8 cellular contexts compared by ENCODE assay signal in the genomic region with DNA sequence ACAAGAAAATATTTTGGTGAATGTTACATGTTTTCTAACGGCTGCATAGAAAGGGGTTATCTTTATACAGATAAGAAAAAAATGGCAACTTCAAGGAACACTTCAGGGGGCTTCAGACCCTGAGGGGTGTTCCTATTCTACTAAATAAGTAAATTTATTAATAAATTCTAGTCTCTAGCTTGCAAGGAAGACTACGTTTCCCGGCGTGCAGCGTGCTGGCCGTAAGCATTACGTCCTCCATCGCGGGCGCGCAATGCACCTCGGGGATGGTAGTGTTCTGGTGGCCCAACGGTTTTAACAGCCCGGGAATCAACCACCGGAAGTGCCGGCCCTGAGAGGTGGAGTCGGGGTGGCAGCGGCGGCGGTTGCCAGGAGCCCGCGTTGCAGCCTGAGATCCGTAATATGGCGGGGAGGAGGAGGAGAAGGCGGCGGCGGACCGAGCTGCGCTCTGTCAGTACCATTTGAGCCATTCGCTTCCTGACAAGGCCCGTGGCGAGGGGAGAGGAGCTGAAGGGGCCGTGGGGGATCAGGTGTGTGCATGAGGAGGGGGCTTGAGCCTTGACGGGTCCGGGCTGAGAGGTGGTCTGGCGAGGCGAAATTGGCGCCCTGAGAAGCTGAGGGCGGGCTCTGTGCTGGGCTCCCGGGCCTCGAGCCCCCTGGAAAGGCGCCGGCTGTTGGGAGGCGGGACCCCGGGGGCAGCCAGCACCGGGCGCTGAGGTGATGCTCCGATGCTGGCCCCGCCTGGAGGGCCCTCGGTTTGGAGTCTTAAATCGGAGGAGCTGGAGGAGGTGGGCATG. TPM values are rescaled to one million over a fixed set of nuclear protein-coding genes. Genes with fewer than 3 reads are reported as not detected.
DNase-seq lines count a peak whose midpoint lies in the region; ATAC-seq and TF ChIP-seq lines count a peak whose summit lies in the region.

A gene with protein sequence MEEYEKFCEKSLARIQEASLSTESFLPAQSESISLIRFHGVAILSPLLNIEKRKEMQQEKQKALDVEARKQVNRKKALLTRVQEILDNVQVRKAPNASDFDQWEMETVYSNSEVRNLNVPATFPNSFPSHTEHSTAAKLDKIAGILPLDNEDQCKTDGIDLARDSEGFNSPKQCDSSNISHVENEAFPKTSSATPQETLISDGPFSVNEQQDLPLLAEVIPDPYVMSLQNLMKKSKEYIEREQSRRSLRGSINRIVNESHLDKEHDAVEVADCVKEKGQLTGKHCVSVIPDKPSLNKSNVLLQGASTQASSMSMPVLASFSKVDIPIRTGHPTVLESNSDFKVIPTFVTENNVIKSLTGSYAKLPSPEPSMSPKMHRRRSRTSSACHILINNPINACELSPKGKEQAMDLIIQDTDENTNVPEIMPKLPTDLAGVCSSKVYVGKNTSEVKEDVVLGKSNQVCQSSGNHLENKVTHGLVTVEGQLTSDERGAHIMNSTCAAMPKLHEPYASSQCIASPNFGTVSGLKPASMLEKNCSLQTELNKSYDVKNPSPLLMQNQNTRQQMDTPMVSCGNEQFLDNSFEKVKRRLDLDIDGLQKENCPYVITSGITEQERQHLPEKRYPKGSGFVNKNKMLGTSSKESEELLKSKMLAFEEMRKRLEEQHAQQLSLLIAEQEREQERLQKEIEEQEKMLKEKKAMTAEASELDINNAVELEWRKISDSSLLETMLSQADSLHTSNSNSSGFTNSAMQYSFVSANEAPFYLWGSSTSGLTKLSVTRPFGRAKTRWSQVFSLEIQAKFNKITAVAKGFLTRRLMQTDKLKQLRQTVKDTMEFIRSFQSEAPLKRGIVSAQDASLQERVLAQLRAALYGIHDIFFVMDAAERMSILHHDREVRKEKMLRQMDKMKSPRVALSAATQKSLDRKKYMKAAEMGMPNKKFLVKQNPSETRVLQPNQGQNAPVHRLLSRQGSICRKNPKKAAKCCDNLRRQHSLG (plus strand): TSS at position 384 of the 797 bp plus-strand sequence. CDS start 3,940 bp downstream, outside the sequence.

- H3K36me3 ChIP-seq in Panc1 (ENCODE audit: control insufficient read depth, insufficient read depth, low read length), result peaks cover 11% of the 10 kb centered on the region
- H3K36me3 ChIP-seq in esophagus (ENCODE audit: control insufficient read depth in 2 of 2, insufficient read depth in 2 of 2, low read length in 1 of 2), result peaks cover 0 to 3% of the 10 kb centered on the region in 2 donors
- peaks cover 4 to 7% of the 10 kb centered on the region in 2 donors for H3K36me3 ChIP-seq in mucosa of rectum (ENCODE audit: control insufficient read depth in 2 of 2, insufficient read depth in 2 of 2, low read length in 2 of 2)

- H3K4me3 Mint-ChIP-seq in activated T-cell treated with anti-CD3 and anti-CD28 coated beads, Interleukin-2, amount 50 U/mL, for 24 hours, result peak within 1 kb of the TSS; percentile 91

- CTCF ChIA-PET in Panc1 (lab: Charles Lee), result interaction anchor here (0.5 to 1.1 kb wide), 2 partner anchors 104 to 134 kb away, joined by 4 to 7 read pairs; no protein-coding TSS in a partner anchor

- TF ChIP-seq CTCF in Panc1 (IDR thresholded peaks at IDR 0.05), result no peak

- POLR2A ChIA-PET in Panc1 (lab: Charles Lee), result interaction anchor here (0.6 to 0.7 kb wide), 2 partner anchors 29 to 99 kb away, joined by 3 to 6 read pairs; no protein-coding TSS in a partner anchor

- H3K4me3 ChIP-seq in Panc1 (ENCODE audit: low read depth in 2 of 2, low read length in 2 of 2) (peak within 1 kb of the TSS; percentile 91 to 93), esophagus (ENCODE audit: low read depth in 1 of 2, low read length in 2 of 2) (peak within 1 kb of the TSS; percentile 93 to 98), mucosa of rectum (ENCODE audit: low read length in 2 of 2) (peak within 1 kb of the TSS; percentile 89 to 93)

- H3K27me3 Mint-ChIP-seq in activated T-cell treated with anti-CD3 and anti-CD28 coated beads, Interleukin-2, amount 50 U/mL, for 24 hours, result no peaks in the 10 kb centered on the region

- H3K36me3 Mint-ChIP-seq in activated T-cell treated with anti-CD3 and anti-CD28 coated beads, Interleukin-2, amount 50 U/mL, for 24 hours (ENCODE audit: low read depth), result peaks cover 37% of the 10 kb centered on the region

- H3K27me3 ChIP-seq in Panc1 (ENCODE audit: control insufficient read depth, insufficient read depth, low read length) (no peaks in the 10 kb centered on the region), esophagus (ENCODE audit: control insufficient read depth in 1 of 2, insufficient read depth in 2 of 2, low read length in 2 of 2) (no peaks in the 10 kb centered on the region), mucosa of rectum (ENCODE audit: control insufficient read depth in 2 of 2, insufficient read depth in 2 of 2, low read length in 2 of 2) (no peaks in the 10 kb centered on the region)

- in situ Hi-C loops in Panc1 (cut with HindIII; ENCODE audit: low pct_unique_long_range_greater_than_20kb, low sequenced_read_pairs), result no loop called here

- DNase-seq in DMS153 treated with DMSO at 0.1 percent for 48 hours (lab: John Stamatoyannopoulos, UW; ENCODE audit: unreplicated experiment), result peak; percentile 89
- peak; percentile 94 for DNase-seq in KG1 (lab: John Stamatoyannopoulos, UW)
- DNase-seq in Panc1 (ENCODE audit: low read depth, low spot score), result peak; percentile 89
- peak; percentile 95 for DNase-seq in activated T-cell treated with anti-CD3 and anti-CD28 coated beads, Interleukin-2, amount 50 U/mL, for 24 hours
- peak; percentile 89 to 90 for DNase-seq in stimulated activated CD8-positive, alpha-beta memory T cell treated with anti-CD3 and anti-CD28 coated beads, Interleukin-4, amount 100 ng/mL, for 4 hours (ENCODE audit: low read depth in 2 of 2, low spot score in 1 of 2)

- no peaks in the 10 kb centered on the region for H3K9me3 ChIP-seq in Panc1 (ENCODE audit: control insufficient read depth, insufficient read depth, low read depth, low read length)
- H3K9me3 ChIP-seq in esophagus (ENCODE audit: control insufficient read depth in 2 of 2, insufficient read depth in 1 of 2, low read depth in 1 of 2, low read length in 1 of 2), result no peaks in the 10 kb centered on the region
- H3K9me3 ChIP-seq in mucosa of rectum (ENCODE audit: control insufficient read depth in 2 of 2, low read length in 2 of 2), result no peaks in the 10 kb centered on the region

- ATAC-seq in GM21723 (IDR thresholded peaks at IDR 0.05; ENCODE audit: unreplicated experiment) (peak; percentile 68), Panc1 (peak; percentile 92)

- intact Hi-C loops in Panc1 (cut with micrococcal nuclease; ENCODE audit: unreplicated experiment), result no loop called here

- no TSS peak for BruUV-seq in Panc1 (replicated peaks; lab: Mats Ljungman, UMichigan)

- peak within 1 kb of the TSS; percentile 91 for H3K27ac ChIP-seq in Panc1 (ENCODE audit: low read length)
- H3K27ac ChIP-seq in esophagus (ENCODE audit: low read depth in 2 of 2, low read length in 1 of 2), result peak within 1 kb of the TSS; percentile 66 to 78
- H3K27ac ChIP-seq in mucosa of rectum (ENCODE audit: low read depth in 2 of 2, low read length in 2 of 2), result peak within 1 kb of the TSS in 1 of 2 donors; percentile 71

- H3K4me1 ChIP-seq in Panc1 (ENCODE audit: control insufficient read depth, insufficient read depth, low read length) (peaks cover 29% of the 10 kb centered on the region), esophagus (ENCODE audit: control insufficient read depth in 2 of 2, insufficient read depth in 2 of 2, low read length in 1 of 2) (peaks cover 0 to 2% of the 10 kb centered on the region in 2 donors), mucosa of rectum (ENCODE audit: control insufficient read depth in 2 of 2, insufficient read depth in 2 of 2, low read length in 2 of 2) (peaks cover 17 to 27% of the 10 kb centered on the region in 2 donors)

- H3K4me1 Mint-ChIP-seq in activated T-cell treated with anti-CD3 and anti-CD28 coated beads, Interleukin-2, amount 50 U/mL, for 24 hours (ENCODE audit: low read depth), result peaks cover 46% of the 10 kb centered on the region

- peak within 1 kb of the TSS; percentile 94 for H3K27ac Mint-ChIP-seq in activated T-cell treated with anti-CD3 and anti-CD28 coated beads, Interleukin-2, amount 50 U/mL, for 24 hours

- H3K9me3 Mint-ChIP-seq in activated T-cell treated with anti-CD3 and anti-CD28 coated beads, Interleukin-2, amount 50 U/mL, for 24 hours, result no peaks in the 10 kb centered on the region

- 1 to 2% methylated on average over 47 to 51 of the region's 51 CpGs for WGBS in esophagus, 2 donors

- peak within 1 kb of the TSS; percentile 66 to 71 for H3K9ac ChIP-seq in mucosa of rectum (ENCODE audit: low read depth in 1 of 2, low read length in 2 of 2)

RNA-seq across cellular contexts. Expression of the gene that starts here (rescaled TPM):
- total RNA-seq in Panc1 (2021; ENCODE audit: unreplicated experiment), result 31.8 TPM
- 14.3 TPM for polyA plus RNA-seq in Panc1 (2012; ENCODE audit: insufficient read length)
- 1 to 10 TPM; 3.3 to 3.4 TPM for polyA plus RNA-seq in esophagus
